In genomic region chr10:50417906-50418697, GRCh38 we compare ENCODE assay signal across 1 cellular context.
TF ChIP-seq lines count a peak whose summit lies in the region.

No MANE protein-coding gene starts in this region.

TF ChIP-seq in K562, 482 proteins besides CTCF, POLR2A, EP300 and RAD21 (continued from another document and continues in another):
- TF ChIP-seq ZBED1 (IDR thresholded peaks at IDR 0.05) (no peak), DMBX1 (CRISPR knock-in tag; IDR thresholded peaks at IDR 0.05; ENCODE audit: borderline replicate concordance) (no peak), ERF (CRISPR knock-in tag; IDR thresholded peaks at IDR 0.05) (peak; percentile 70; the same call in 1 of the 2 replicates), NCOA1 (IDR thresholded peaks at IDR 0.05; ENCODE audit: low read depth) (no peak), DNMT1 (IDR thresholded peaks at IDR 0.05) (no peak), NONO (IDR thresholded peaks at IDR 0.05; ENCODE audit: low read depth in 2 of 2, low read length in 1 of 2) (peak; percentile 67 to 79; a peak in 3 of 4 replicates), ZFX (CRISPR knock-in tag; IDR thresholded peaks at IDR 0.05) (peak; percentile 55), RFX7 (CRISPR knock-in tag; IDR thresholded peaks at IDR 0.05) (no peak), FOXM1 (IDR thresholded peaks at IDR 0.05; ENCODE audit: low read depth) (no peak), FOXM1 (CRISPR knock-in tag; IDR thresholded peaks at IDR 0.05; ENCODE audit: low read depth) (no peak), EP400 (IDR thresholded peaks at IDR 0.05) (peak; percentile 47; the same call in 1 of the 2 replicates), HNRNPL (IDR thresholded peaks at IDR 0.05; ENCODE audit: low read depth, low read length) (no peak), NR2F6 (CRISPR knock-in tag; IDR thresholded peaks at IDR 0.05) (no peak), MCM5 (IDR thresholded peaks at IDR 0.05; ENCODE audit: low read depth) (no peak), TBP (optimal IDR thresholded peaks at IDR 0.05; ENCODE audit: low read depth, low read length) (peak; percentile 88), SUPT5H (IDR thresholded peaks at IDR 0.05) (peak; percentile 66), SP1 (CRISPR knock-in tag; IDR thresholded peaks at IDR 0.05) (0 out of 2 replicates have a peak, but pooled peaks have one; percentile 57), STAG1 (CRISPR knock-in tag; IDR thresholded peaks at IDR 0.05; ENCODE audit: borderline replicate concordance) (no peak), ZNF766 (CRISPR knock-in tag; conservative IDR thresholded peaks at IDR 0.05) (no peak), MNT (conservative IDR thresholded peaks at IDR 0.05) (peak in 1 of 2 experiments; percentile 44; a peak in 2 of 4 replicates), SRSF9 (IDR thresholded peaks at IDR 0.05; ENCODE audit: borderline replicate concordance, low read depth, low read length) (no peak), RREB1 (CRISPR knock-in tag; IDR thresholded peaks at IDR 0.05) (0 out of 2 replicates have a peak, but pooled peaks have one; percentile 75), ATF3 (IDR thresholded peaks at IDR 0.05) (peak; percentile 80), ATF3 (CRISPR knock-in tag; conservative IDR thresholded peaks at IDR 0.05) (peak; percentile 21; the same call in 1 of the 2 replicates), EGR1 (conservative IDR thresholded peaks at IDR 0.05) (no peak), ATF1 (CRISPR knock-in tag; IDR thresholded peaks at IDR 0.05) (no peak), ATF1 (tag; IDR thresholded peaks at IDR 0.05) (peak; percentile 57; the same call in 1 of the 2 replicates), POLR3G (IDR thresholded peaks at IDR 0.05; ENCODE audit: extremely low read depth, insufficient read length, insufficient replicate concordance) (no peak), SRSF1 (IDR thresholded peaks at IDR 0.05; ENCODE audit: low read depth, low read length) (no peak), PHF8 (IDR thresholded peaks at IDR 0.05; ENCODE audit: borderline replicate concordance, low read length) (peak; percentile 51; the same call in 1 of the 2 replicates), KDM5B (IDR thresholded peaks at IDR 0.05; ENCODE audit: insufficient replicate concordance, low read depth, low read length) (peak; percentile 78), TEAD1 (CRISPR knock-in tag; IDR thresholded peaks at IDR 0.05) (peak in 1 of 2 experiments; percentile 82; a peak in 2 of 4 replicates), AFF4 (CRISPR knock-in tag; IDR thresholded peaks at IDR 0.05) (no peak), MEF2A (IDR thresholded peaks at IDR 0.05; ENCODE audit: control insufficient read depth, low read depth, low read length) (no peak), ZNF41 (CRISPR knock-in tag; conservative IDR thresholded peaks at IDR 0.05) (no peak), SMC3 (conservative IDR thresholded peaks at IDR 0.05; ENCODE audit: insufficient read depth, low read depth, low read length) (no peak), SRSF3 (IDR thresholded peaks at IDR 0.05; ENCODE audit: insufficient read depth, low read length) (no peak), NCOR1 (IDR thresholded peaks at IDR 0.05) (no peak), SIN3A (IDR thresholded peaks at IDR 0.05; ENCODE audit: borderline replicate concordance in 2 of 2, control insufficient read depth in 1 of 2, low read depth in 2 of 2, low read length in 2 of 2) (peak; percentile 25 to 49; a peak in 1 of 4 replicates), TAF15 (IDR thresholded peaks at IDR 0.05; ENCODE audit: low read depth, low read length) (no peak), MXD1 (CRISPR knock-in tag; IDR thresholded peaks at IDR 0.05; ENCODE audit: borderline replicate concordance, poor library complexity, severe bottlenecking) (no peak), TCF15 (CRISPR knock-in tag; IDR thresholded peaks at IDR 0.05) (0 out of 2 replicates have a peak, but pooled peaks have one; percentile 23), CTBP1 (IDR thresholded peaks at IDR 0.05; ENCODE audit: borderline replicate concordance) (peak; percentile 97), HMBOX1 (IDR thresholded peaks at IDR 0.05) (0 out of 2 replicates have a peak, but pooled peaks have one; percentile 24), ZNF395 (CRISPR knock-in tag; IDR thresholded peaks at IDR 0.05) (no peak), ZNF639 (CRISPR knock-in tag; conservative IDR thresholded peaks at IDR 0.05 in 1 of 2, IDR thresholded peaks at IDR 0.05 in 1 of 2) (no peak), ZNF696 (CRISPR knock-in tag; conservative IDR thresholded peaks at IDR 0.05) (no peak), HNRNPUL1 (IDR thresholded peaks at IDR 0.05; ENCODE audit: low read length) (no peak), POLR2AphosphoS2 (IDR thresholded peaks at IDR 0.05; ENCODE audit: low read length) (no peak), ZBTB43 (CRISPR knock-in tag; IDR thresholded peaks at IDR 0.05) (no peak)
